Comparison of ENCODE assay signal across 8 cellular contexts in genomic region chr5:132491368-132492364, GRCh38. TPM values are rescaled to one million over a fixed set of nuclear protein-coding genes. Genes with fewer than 3 reads are reported as not detected.
DNase-seq lines count a peak whose midpoint lies in the region; ATAC-seq and TF ChIP-seq lines count a peak whose summit lies in the region.

No MANE protein-coding gene starts in this region.

- intact Hi-C loops in dendritic cell treated with granulocyte-macrophage colony-stimulating factor and Interleukin-4, amounts not matched to agents 40 ng/mL and 50 ng/mL, for 4 days (cut with micrococcal nuclease): no loop called here

- H3K27ac Mint-ChIP-seq in dendritic cell treated with granulocyte-macrophage colony-stimulating factor and Interleukin-4, amounts not matched to agents 40 ng/mL and 50 ng/mL, for 4 days: peak overlapping the region; percentile 97
- H3K27ac Mint-ChIP-seq in naive B cell: peak overlapping the region; percentile 99 to 100 (median 99)

- H3K27me3 Mint-ChIP-seq in dendritic cell treated with granulocyte-macrophage colony-stimulating factor and Interleukin-4, amounts not matched to agents 40 ng/mL and 50 ng/mL, for 4 days: no peaks in the 10 kb centered on the region
- no peaks in the 10 kb centered on the region for H3K27me3 Mint-ChIP-seq in naive B cell

- peak overlapping the region; percentile 83 for H3K4me3 Mint-ChIP-seq in dendritic cell treated with granulocyte-macrophage colony-stimulating factor and Interleukin-4, amounts not matched to agents 40 ng/mL and 50 ng/mL, for 4 days
- H3K4me3 Mint-ChIP-seq in naive B cell: peak overlapping the region; percentile 90 to 98 (median 95)

- H3K9me3 Mint-ChIP-seq in dendritic cell treated with granulocyte-macrophage colony-stimulating factor and Interleukin-4, amounts not matched to agents 40 ng/mL and 50 ng/mL, for 4 days: no peaks in the 10 kb centered on the region
- H3K9me3 Mint-ChIP-seq in naive B cell: no peaks in the 10 kb centered on the region

- peaks cover 39% of the 10 kb centered on the region for H3K36me3 Mint-ChIP-seq in dendritic cell treated with granulocyte-macrophage colony-stimulating factor and Interleukin-4, amounts not matched to agents 40 ng/mL and 50 ng/mL, for 4 days (ENCODE audit: low read depth)
- H3K36me3 Mint-ChIP-seq in naive B cell: peaks cover 12 to 16% of the 10 kb centered on the region in 2 donors

- peaks cover 26% of the 10 kb centered on the region for H3K4me1 ChIP-seq in RWPE2 (ENCODE audit: insufficient read depth, poor library complexity, severe bottlenecking)

- ATAC-seq in HG02588 (IDR thresholded peaks at IDR 0.05; ENCODE audit: unreplicated experiment) (peak; percentile 19), RWPE2 (ENCODE audit: low read depth) (no peak; the same call in 2 of the 3 replicates), naive B cell (ENCODE audit: low read depth in 2 of 2) (peak; percentile 11 to 29)

- no peaks in the 10 kb centered on the region for H3K27me3 ChIP-seq in RWPE2 (ENCODE audit: insufficient read depth, poor library complexity, severe bottlenecking)

- H3K27ac ChIP-seq in RWPE2 (ENCODE audit: poor library complexity, severe bottlenecking): peak overlapping the region; percentile 59

- H3K4me3 ChIP-seq in GM12864 (ENCODE audit: low read depth, low read length) (peak overlapping the region; percentile 80), RWPE2 (ENCODE audit: severe bottlenecking) (peak overlapping the region; percentile 91)

- H3K4me1 Mint-ChIP-seq in dendritic cell treated with granulocyte-macrophage colony-stimulating factor and Interleukin-4, amounts not matched to agents 40 ng/mL and 50 ng/mL, for 4 days (ENCODE audit: low read depth): peaks cover 74% of the 10 kb centered on the region
- H3K4me1 Mint-ChIP-seq in naive B cell: peaks cover 52 to 70% (median 68%) of the 10 kb centered on the region in 3 donors

- H3K9me3 ChIP-seq in RWPE2 (ENCODE audit: severe bottlenecking): no peaks in the 10 kb centered on the region

- TF ChIP-seq CTCF in GM12864 (IDR thresholded peaks at IDR 0.05; ENCODE audit: low read depth, low read length, missing control alignments) (no peak), RWPE2 (IDR thresholded peaks at IDR 0.05; ENCODE audit: poor library complexity, severe bottlenecking) (no peak)

- no peak for DNase-seq in GM12864 (ENCODE audit: low read depth)
- DNase-seq in RWPE2 (ENCODE audit: low spot score): peak; percentile 64
- DNase-seq in naive B cell: peak; percentile 63
- no peak for DNase-seq in SIG-M5 treated with dmso at 0.1 percent for 504 hours (lab: John Stamatoyannopoulos, UW; ENCODE audit: unreplicated experiment)
- no peak for DNase-seq in kidney glomerular epithelial cell (lab: John Stamatoyannopoulos, UW)
- DNase-seq in cerebellar cortex (ENCODE audit: low spot score): no peak

- H3K36me3 ChIP-seq in RWPE2 (ENCODE audit: low read depth): peaks cover 26% of the 10 kb centered on the region

RNA-seq across cellular contexts. Expression of gene IRF1, which starts 1.1 kb away (rescaled TPM):
- polyA plus RNA-seq in naive B cell (ENCODE audit: low read depth in 6 of 6): 100 to 1,000 TPM; 228 to 332 (median 296) TPM

RNA-seq across cellular contexts. Expression of gene IL5, which starts 51.7 kb away (rescaled TPM):
- polyA plus RNA-seq in naive B cell (ENCODE audit: low read depth in 6 of 6): not detected

Comparison
In these comparisons a context has a peak if more than half of its experiments do, and no peak if none do; other contexts are left out.
1. DNase-seq: peak in RWPE2 (single experiment) and naive B cell (single experiment); none in GM12864 (single experiment), SIG-M5 treated with dmso at 0.1 percent for 504 hours (single experiment), kidney glomerular epithelial cell (single experiment) and cerebellar cortex (single experiment).